9 cellular contexts compared by ENCODE assay signal in the genomic region with DNA sequence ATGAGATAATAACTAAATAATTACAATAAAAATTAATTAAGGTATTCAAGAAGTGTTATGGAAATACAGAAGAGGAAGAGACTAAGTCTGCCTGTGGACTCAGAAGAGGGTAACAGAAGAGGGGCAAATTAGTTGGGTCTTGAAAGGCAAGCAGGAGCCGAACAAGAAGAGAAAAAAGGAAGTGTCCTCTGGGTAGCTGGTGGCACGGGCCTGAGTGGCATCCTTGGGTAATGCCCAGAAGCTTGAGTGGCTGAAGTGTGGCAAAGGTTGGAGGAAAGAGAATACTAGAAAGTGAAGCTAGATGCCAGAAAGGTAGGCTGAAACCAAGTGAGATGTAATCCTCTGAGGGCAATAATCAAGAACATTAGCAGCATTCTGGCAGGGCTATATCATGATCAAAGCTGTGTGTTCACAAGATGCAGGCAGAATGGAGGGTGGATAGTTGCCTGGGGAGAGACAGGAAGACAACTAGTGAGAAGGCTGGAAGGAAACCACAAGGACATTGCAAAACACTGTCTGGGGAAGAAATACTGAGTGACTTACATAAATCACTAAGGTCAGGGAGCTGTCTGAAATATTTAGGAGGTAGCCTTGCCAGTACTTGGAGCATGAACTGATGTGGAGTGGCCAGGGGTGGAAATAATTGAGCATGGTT. TPM values are rescaled to one million over a fixed set of nuclear protein-coding genes. Genes with fewer than 3 reads are reported as not detected.
A peak's percentile ranks its signal among the peaks of the same experiment; 100 is the strongest.
DNase-seq lines count a peak whose midpoint lies in the region; ATAC-seq and TF ChIP-seq lines count a peak whose summit lies in the region.
"Had no signal": no experiment of that assay in that cellular context is flagged by ENCODE, and none has a peak within 500 bp of the region (broad histone marks: within the 10 kb centered on the region; RNA-seq: fewer than 3 reads in every experiment).

No MANE protein-coding gene starts in this region.

- H3K27me3 ChIP-seq in IMR-90 (ENCODE audit: control insufficient read depth, insufficient read depth, low read length) = no peaks in the 10 kb centered on the region

- peak; percentile 72 for ATAC-seq in IMR-90 (ENCODE audit: low read depth)
- peak; percentile 37 for ATAC-seq in mucosa of descending colon
- ATAC-seq in GM21447 (IDR thresholded peaks at IDR 0.05; ENCODE audit: unreplicated experiment) = no peak
- ATAC-seq in HG03571 (IDR thresholded peaks at IDR 0.05; ENCODE audit: unreplicated experiment) = no peak

- TF ChIP-seq CTCF in IMR-90 (conservative IDR thresholded peaks at IDR 0.05; ENCODE audit: low read depth, low read length) = no peak
- TF ChIP-seq CTCF in mucosa of descending colon (IDR thresholded peaks at IDR 0.05) = no peak

- peaks cover 4% of the 10 kb centered on the region; the same call in 1 of the 2 replicates for H4K20me1 ChIP-seq in IMR-90 (ENCODE audit: insufficient read depth, low read length)

- H3K4me2 ChIP-seq in IMR-90 (ENCODE audit: low read depth, low read length) = peak overlapping the region; percentile 4; the same call in 1 of the 2 replicates

- peaks cover 26 to 58% of the 10 kb centered on the region in 2 experiments for H3K79me1 ChIP-seq in IMR-90 (ENCODE audit: low read depth in 1 of 2, low read length in 2 of 2)

- H3K9me1 ChIP-seq in IMR-90 (ENCODE audit: insufficient read depth, low read length) = peaks cover 14% of the 10 kb centered on the region

- intact Hi-C loops in IMR-90 (cut with micrococcal nuclease) (no loop called here), mucosa of descending colon (cut with DNase I, micrococcal nuclease) (no loop called here)
- intact Hi-C loops in activated T-helper 2 cell treated with anti-CD3 and anti-CD28 coated beads, Interferon-gamma antibody, Interleukin-2, Interleukin-4, amounts not matched to agents 10 μg/mL and 5 μg/mL and 100 μg/mL, durations not matched to agents 14 hours and 24 hours and 36 hours (cut with micrococcal nuclease) = loop anchor here (2.0 kb wide), 1 partner anchor 15 kb away; no protein-coding TSS in a partner anchor

- peaks cover 53% of the 10 kb centered on the region for H3K4me1 Mint-ChIP-seq in activated T-helper 2 cell treated with anti-CD3 and anti-CD28 coated beads, Interferon-gamma antibody, Interleukin-2, Interleukin-4, amounts not matched to agents 10 μg/mL and 5 μg/mL and 100 μg/mL, durations not matched to agents 14 hours and 24 hours and 36 hours (ENCODE audit: low read depth)

- no peaks in the 10 kb centered on the region for H3K27me3 Mint-ChIP-seq in activated T-helper 2 cell treated with anti-CD3 and anti-CD28 coated beads, Interferon-gamma antibody, Interleukin-2, Interleukin-4, amounts not matched to agents 10 μg/mL and 5 μg/mL and 100 μg/mL, durations not matched to agents 14 hours and 24 hours and 36 hours (ENCODE audit: low read depth)

- H3K9me3 ChIP-seq in IMR-90 (ENCODE audit: control insufficient read depth, insufficient read depth, low read length) (no peaks in the 10 kb centered on the region), mucosa of descending colon (no peaks in the 10 kb centered on the region)

- peak overlapping the region; percentile 80; the same call in 1 of the 2 replicates for H2AK5ac ChIP-seq in IMR-90 (ENCODE audit: low read depth, low read length)

- no peak overlapping the region for H3K27ac ChIP-seq in IMR-90 (ENCODE audit: insufficient read depth, low read length)

- no peak overlapping the region; the same call in 1 of the 2 replicates for H3K18ac ChIP-seq in IMR-90 (ENCODE audit: low read depth, low read length)

- POLR2A ChIA-PET in IMR-90 (lab: Charles Lee; ENCODE audit: unreplicated experiment) = no interaction called here

- DNase-seq in CD1c-positive myeloid dendritic cell (ENCODE audit: extremely low spot score) = peak; percentile 49
- peak; percentile 80 for DNase-seq in IMR-90
- DNase-seq in activated T-helper 2 cell treated with anti-CD3 and anti-CD28 coated beads, Interferon-gamma antibody, Interleukin-2, Interleukin-4, amounts not matched to agents 10 μg/mL and 5 μg/mL and 100 μg/mL, durations not matched to agents 14 hours and 24 hours and 36 hours (ENCODE audit: low spot score) = no peak
- DNase-seq in mucosa of descending colon = no peak
- no peak for DNase-seq in NCI-H1048 (lab: John Stamatoyannopoulos, UW)
- no peak for DNase-seq in OCI-M2 (lab: John Stamatoyannopoulos, UW; ENCODE audit: unreplicated experiment)
- DNase-seq: kidney had no signal

- dilution Hi-C loops in IMR-90 (cut with HindIII; ENCODE audit: low sequenced_read_pairs, unreplicated experiment) = no loop called here

- H3K36me3 ChIP-seq in IMR-90 (ENCODE audit: control insufficient read depth, insufficient read depth, low read length) (no peaks in the 10 kb centered on the region), mucosa of descending colon (ENCODE audit: low read depth) (no peaks in the 10 kb centered on the region)

- in situ Hi-C loops in IMR-90 (cut with MboI; ENCODE audit: low sequenced_read_pairs) = no loop called here

- peaks cover 51% of the 10 kb centered on the region for H3K36me3 Mint-ChIP-seq in activated T-helper 2 cell treated with anti-CD3 and anti-CD28 coated beads, Interferon-gamma antibody, Interleukin-2, Interleukin-4, amounts not matched to agents 10 μg/mL and 5 μg/mL and 100 μg/mL, durations not matched to agents 14 hours and 24 hours and 36 hours (ENCODE audit: low read depth)

- H3K4me1 ChIP-seq in IMR-90 (ENCODE audit: control insufficient read depth, insufficient read depth, low read length) (peaks cover 11% of the 10 kb centered on the region), mucosa of descending colon (ENCODE audit: low read depth) (peaks cover 3% of the 10 kb centered on the region)

- no peak overlapping the region for H3K4me3 Mint-ChIP-seq in activated T-helper 2 cell treated with anti-CD3 and anti-CD28 coated beads, Interferon-gamma antibody, Interleukin-2, Interleukin-4, amounts not matched to agents 10 μg/mL and 5 μg/mL and 100 μg/mL, durations not matched to agents 14 hours and 24 hours and 36 hours (ENCODE audit: low read depth)

- CTCF ChIA-PET in IMR-90 (lab: Yijun Ruan, JAX) = interaction anchor here (1.0 kb wide), 1 partner anchor 17 kb away, joined by 3 read pairs; the partner anchor contains the start of gene DOCK10

- H2BK5ac ChIP-seq in IMR-90 (ENCODE audit: low read depth, low read length, poor library complexity, severe bottlenecking) = peak overlapping the region; percentile 54

- H2BK20ac ChIP-seq in IMR-90 (ENCODE audit: low read depth, low read length) = peak overlapping the region; percentile 33; the same call in 1 of the 2 replicates

- no peak overlapping the region for H2AK9ac ChIP-seq in IMR-90 (replicated peaks; ENCODE audit: low read depth, low read length, poor library complexity)

- no peak overlapping the region for H3K9ac ChIP-seq in IMR-90 (ENCODE audit: low read depth, low read length)

- H2BK15ac ChIP-seq in IMR-90 (ENCODE audit: low read depth, low read length) = 0 out of 3 replicates have a peak overlapping the region, but pooled peaks have one; percentile 21

- no peak overlapping the region for H3K23ac ChIP-seq in IMR-90 (ENCODE audit: low read depth, low read length)

- H3K56ac ChIP-seq in IMR-90 (ENCODE audit: extremely low read depth, insufficient read depth, low read length) = no peak overlapping the region

- no peaks in the 10 kb centered on the region for H3K9me3 Mint-ChIP-seq in activated T-helper 2 cell treated with anti-CD3 and anti-CD28 coated beads, Interferon-gamma antibody, Interleukin-2, Interleukin-4, amounts not matched to agents 10 μg/mL and 5 μg/mL and 100 μg/mL, durations not matched to agents 14 hours and 24 hours and 36 hours

- 0 out of 4 replicates have a peak overlapping the region, but pooled peaks of 1 of the 2 experiments have one; percentile 7 for H4K8ac ChIP-seq in IMR-90 (ENCODE audit: low read depth in 2 of 2, low read length in 2 of 2)

- no peak overlapping the region; the same call in 1 of the 2 replicates for H4K5ac ChIP-seq in IMR-90 (ENCODE audit: low read depth, low read length)

- peak overlapping the region; percentile 33; the same call in 1 of the 2 replicates for H3K14ac ChIP-seq in IMR-90 (replicated peaks; ENCODE audit: low read depth, low read length)

- BruUV-seq in IMR-90 (replicated peaks; lab: Mats Ljungman, UMichigan) = no TSS peak

- peak overlapping the region; percentile 44; the same call in 1 of the 2 replicates for H3K4ac ChIP-seq in IMR-90 (ENCODE audit: low read depth, low read length)

- WGBS in IMR-90 (ENCODE audit: extremely low coverage in 2 of 2, insufficient read length in 1 of 2), 2 experiments = 75% methylated on average over 2 of the region's 2 CpGs; no CpG with 5 or more reads in 1 of the 2 experiments

- no peak overlapping the region; the same call in 1 of the 2 replicates for H2BK120ac ChIP-seq in IMR-90 (ENCODE audit: low read depth, low read length)

- H2AFZ ChIP-seq in IMR-90 (replicated peaks; ENCODE audit: low read length, poor library complexity) = no peak overlapping the region

- peak overlapping the region; percentile 28 for H3K27ac Mint-ChIP-seq in activated T-helper 2 cell treated with anti-CD3 and anti-CD28 coated beads, Interferon-gamma antibody, Interleukin-2, Interleukin-4, amounts not matched to agents 10 μg/mL and 5 μg/mL and 100 μg/mL, durations not matched to agents 14 hours and 24 hours and 36 hours

- H3K4me3 ChIP-seq in IMR-90 (ENCODE audit: insufficient read depth, low read depth, low read length) (no peak overlapping the region), mucosa of descending colon (no peak overlapping the region)

- H4K91ac ChIP-seq in IMR-90 (ENCODE audit: insufficient read depth, low read depth, low read length) = no peak overlapping the region

- TF ChIP-seq RAD21 in IMR-90 (IDR thresholded peaks at IDR 0.05; ENCODE audit: low read length) = no peak

- TF ChIP-seq POLR2A in IMR-90 (IDR thresholded peaks at IDR 0.05; ENCODE audit: low read depth, low read length) = no peak

TF ChIP-seq in IMR-90, 13 proteins besides CTCF, POLR2A, EP300 and RAD21:
- no peak for TF ChIP-seq CHD1 (IDR thresholded peaks at IDR 0.05; ENCODE audit: low read depth, low read length)
- TF ChIP-seq BHLHE40 (IDR thresholded peaks at IDR 0.05; ENCODE audit: low read depth, low read length) = no peak
- no peak for TF ChIP-seq RFX5 (IDR thresholded peaks at IDR 0.05; ENCODE audit: low read depth, low read length)
- peak; percentile 93 for TF ChIP-seq CEBPB (IDR thresholded peaks at IDR 0.05; ENCODE audit: low read depth, low read length)

RNA-seq across cellular contexts. Expression of gene DOCK10, which starts 16.2 kb away (rescaled TPM):
- total RNA-seq in IMR-90 (2012; rRNA removed) (63.6 and 75.3 TPM in 2 replicates), mucosa of descending colon (10 to 100 TPM; 13.3 to 20.6 (median 14.7) TPM)
- 46.7 and 58.6 TPM in 2 replicates for polyA plus RNA-seq in IMR-90 (2012; rRNA removed)
- 15.4 and 38.0 TPM in 2 replicates for polyA plus RNA-seq in IMR-90 (2012; cell fraction: cytosol; rRNA removed)
- polyA plus RNA-seq in IMR-90 (2012; cell fraction: nucleus; rRNA removed; ENCODE audit: low replicate concordance) = 38.5 and 130 TPM in 2 replicates
- 100 and 107 TPM in 2 replicates for total RNA-seq in activated T-helper 2 cell treated with anti-CD3 and anti-CD28 coated beads, Interferon-gamma antibody, Interleukin-2, Interleukin-4, amounts not matched to agents 10 μg/mL and 5 μg/mL and 100 μg/mL, durations not matched to agents 14 hours and 24 hours and 36 hours

Comparison
In these comparisons a context has a peak if more than half of its experiments do, and no peak if none do; other contexts are left out.
1. DNase-seq: peak in CD1c-positive myeloid dendritic cell (single experiment) and IMR-90 (single experiment); none in activated T-helper 2 cell treated with anti-CD3 and anti-CD28 coated beads, Interferon-gamma antibody, Interleukin-2, Interleukin-4, amounts not matched to agents 10 μg/mL and 5 μg/mL and 100 μg/mL, durations not matched to agents 14 hours and 24 hours and 36 hours (single experiment), mucosa of descending colon (0 of 3), NCI-H1048 (single experiment) and OCI-M2 (single experiment).
2. ATAC-seq: peak in IMR-90 (single experiment) and mucosa of descending colon (single experiment); none in GM21447 (single experiment) and HG03571 (single experiment).